20 cellular contexts compared by ENCODE assay signal in genomic region chrX:53184836-53185235, GRCh38. TPM values are rescaled to one million over a fixed set of nuclear protein-coding genes. Genes with fewer than 3 reads are reported as not detected.
DNase-seq lines count a peak whose midpoint lies in the region; FAIRE-seq and TF ChIP-seq lines count a peak whose summit lies in the region.
"Had no signal": no experiment of that assay in that cellular context is flagged by ENCODE, and none has a peak within 500 bp of the region (broad histone marks: within the 10 kb centered on the region; RNA-seq: fewer than 3 reads in every experiment).

No MANE protein-coding gene starts in this region.

- no peak overlapping the region for H3K27ac Mint-ChIP-seq in activated naive CD4-positive, alpha-beta T cell treated with anti-CD3 and anti-CD28 coated beads, Interleukin-2, amount 10 ng/mL, durations not matched to agents 7 days and 5 days
- H3K27ac Mint-ChIP-seq: activated naive CD8-positive, alpha-beta T cell treated with anti-CD3 and anti-CD28 coated beads, Interleukin-2, amount 50 U/mL, for 24 hours had no signal

- H3K9me3 Mint-ChIP-seq in activated naive CD4-positive, alpha-beta T cell treated with anti-CD3 and anti-CD28 coated beads, Interleukin-2, amount 10 ng/mL, durations not matched to agents 7 days and 5 days: no peaks in the 10 kb centered on the region
- H3K9me3 Mint-ChIP-seq: activated naive CD8-positive, alpha-beta T cell treated with anti-CD3 and anti-CD28 coated beads, Interleukin-2, amount 50 U/mL, for 24 hours; activated T-cell treated with anti-CD3 and anti-CD28 coated beads, Interleukin-2, amount 50 U/mL, for 4 hours had no signal

- no peaks in the 10 kb centered on the region for H3K36me3 ChIP-seq in fibroblast of lung (ENCODE audit: control insufficient read depth, insufficient read depth, low read length)

- no peaks in the 10 kb centered on the region for H4K20me1 ChIP-seq in fibroblast of lung (ENCODE audit: control insufficient read depth, extremely low read depth, insufficient read depth, low read length)

- no peaks in the 10 kb centered on the region for H3K36me3 Mint-ChIP-seq in activated naive CD4-positive, alpha-beta T cell treated with anti-CD3 and anti-CD28 coated beads, Interleukin-2, amount 10 ng/mL, durations not matched to agents 7 days and 5 days

- DNase-seq in EH (ENCODE audit: low read depth) (peak; percentile 76), RPMI7951 (ENCODE audit: low read depth) (peak; percentile 31), fibroblast of lung (ENCODE audit: low read depth in 2 of 2) (peak; percentile 2 to 76), renal cortical epithelial cell (ENCODE audit: low read depth) (peak; percentile 82), D721Med (ENCODE audit: insufficient read length, low spot score) (no peak), iPS-NIHi11 (ENCODE audit: low spot score) (no peak), NCI-H510A treated with DMSO at 0.1 percent for 48 hours (lab: John Stamatoyannopoulos, UW) (no peak)
- no peak for DNase-seq in activated naive CD4-positive, alpha-beta T cell treated with anti-CD3 and anti-CD28 coated beads, Interleukin-2, amount 10 ng/mL, durations not matched to agents 7 days and 5 days
- DNase-seq: activated CD4-positive, alpha-beta T cell treated with anti-CD3 and anti-CD28 coated beads, Interleukin-2, amount 50 U/mL, for 4 hours; activated naive CD8-positive, alpha-beta T cell treated with anti-CD3 and anti-CD28 coated beads, Interleukin-2, amount 50 U/mL, for 24 hours; activated T-cell treated with anti-CD3 and anti-CD28 coated beads, Interleukin-2, amount 50 U/mL, for 4 hours; DND-41; NCI-H2029 treated with DMSO at 0.1 percent for 48 hours; NCI-H69; OCI-M1; stimulated activated CD4-positive, alpha-beta T cell treated with anti-CD3 and anti-CD28 coated beads, Interleukin-12 subunit alpha, Interleukin-12 subunit beta, amount 100 ng/mL, for 4 hours; stimulated activated naive CD8-positive, alpha-beta T cell treated with anti-CD3 and anti-CD28 coated beads, Interleukin-15, Interleukin-2, amounts not matched to agents 100 U/mL and 50 U/mL, for 24 hours had no signal

- H3K27ac ChIP-seq in fibroblast of lung (ENCODE audit: insufficient read depth, low read length): no peak overlapping the region
- H3K27ac ChIP-seq: BLaER1 treated with 17β-estradiol and CSF1 and Interleukin-3, amounts not matched to agents 10 nM and 100 nM; parathyroid adenoma had no signal

- no peak overlapping the region for H3K4me3 ChIP-seq in fibroblast of lung (replicated peaks in 1 of 4; ENCODE audit: control extremely low read depth in 1 of 4, insufficient read depth in 1 of 4, low read depth in 3 of 4, low read length in 4 of 4)
- H3K4me3 ChIP-seq: BLaER1 treated with 17β-estradiol and CSF1 and Interleukin-3, amounts not matched to agents 10 nM and 100 nM had no signal

- no peaks in the 10 kb centered on the region for H3K79me2 ChIP-seq in fibroblast of lung (ENCODE audit: control insufficient read depth, insufficient read depth, low read length)
- H3K79me2 ChIP-seq: parathyroid adenoma had no signal

- H3K4me1 Mint-ChIP-seq in activated naive CD4-positive, alpha-beta T cell treated with anti-CD3 and anti-CD28 coated beads, Interleukin-2, amount 10 ng/mL, durations not matched to agents 7 days and 5 days: no peaks in the 10 kb centered on the region

- TF ChIP-seq CTCF in fibroblast of lung (conservative IDR thresholded peaks at IDR 0.05 in 1 of 2, IDR thresholded peaks at IDR 0.05 in 1 of 2; ENCODE audit: low read depth in 1 of 2, low read length in 2 of 2): no peak
- no peak for TF ChIP-seq CTCF in D721Med (IDR thresholded peaks at IDR 0.05; ENCODE audit: insufficient read depth, missing control alignments)

- no peak overlapping the region for H2AFZ ChIP-seq in fibroblast of lung (ENCODE audit: low read length)
- H2AFZ ChIP-seq: parathyroid adenoma had no signal

- no peaks in the 10 kb centered on the region for H3K27me3 Mint-ChIP-seq in activated naive CD4-positive, alpha-beta T cell treated with anti-CD3 and anti-CD28 coated beads, Interleukin-2, amount 10 ng/mL, durations not matched to agents 7 days and 5 days
- H3K27me3 Mint-ChIP-seq: activated naive CD8-positive, alpha-beta T cell treated with anti-CD3 and anti-CD28 coated beads, Interleukin-2, amount 50 U/mL, for 24 hours had no signal

- H3K27me3 ChIP-seq in fibroblast of lung (ENCODE audit: control insufficient read depth, insufficient read depth, low read length): no peaks in the 10 kb centered on the region
- H3K27me3 ChIP-seq: BLaER1 treated with 17β-estradiol and CSF1 and Interleukin-3, amounts not matched to agents 10 nM and 100 nM had no signal

- H3K9ac ChIP-seq in fibroblast of lung (ENCODE audit: insufficient read depth, low read length): no peak overlapping the region
- H3K9ac ChIP-seq: BLaER1 treated with 17β-estradiol and CSF1 and Interleukin-3, amounts not matched to agents 10 nM and 100 nM; parathyroid adenoma had no signal

- FAIRE-seq in D721Med (lab: Jason Lieb, UNC): no peak
- FAIRE-seq: endothelial cell of umbilical vein had no signal

- H3K9me3 ChIP-seq in fibroblast of lung (ENCODE audit: control insufficient read depth, insufficient read depth, low read depth, low read length): no peaks in the 10 kb centered on the region

- no peak overlapping the region for H3K4me2 ChIP-seq in fibroblast of lung (ENCODE audit: extremely low read depth, insufficient read depth, low read length)
- H3K4me2 ChIP-seq: BLaER1 treated with 17β-estradiol and CSF1 and Interleukin-3, amounts not matched to agents 10 nM and 100 nM had no signal

- H3K4me3 Mint-ChIP-seq in activated naive CD4-positive, alpha-beta T cell treated with anti-CD3 and anti-CD28 coated beads, Interleukin-2, amount 10 ng/mL, durations not matched to agents 7 days and 5 days: no peak overlapping the region
- H3K4me3 Mint-ChIP-seq: activated naive CD8-positive, alpha-beta T cell treated with anti-CD3 and anti-CD28 coated beads, Interleukin-2, amount 50 U/mL, for 24 hours; activated T-cell treated with anti-CD3 and anti-CD28 coated beads, Interleukin-2, amount 50 U/mL, for 4 hours had no signal

- CTCF ChIA-PET in activated naive CD4-positive, alpha-beta T cell treated with anti-CD3 and anti-CD28 coated beads, Interleukin-2, amount 10 ng/mL, durations not matched to agents 7 days and 5 days (lab: Charles Lee): no interaction called here

- H3K4me1 ChIP-seq in fibroblast of lung (ENCODE audit: control insufficient read depth, extremely low read depth, insufficient read depth, low read length): no peaks in the 10 kb centered on the region
- H3K4me1 ChIP-seq: BLaER1 treated with 17β-estradiol and CSF1 and Interleukin-3, amounts not matched to agents 10 nM and 100 nM; parathyroid adenoma had no signal

RNA-seq across cellular contexts. Expression of gene KDM5C, which starts 40.2 kb away (rescaled TPM):
- 67.0 and 120 TPM in 2 replicates for total RNA-seq in RPMI7951 (2014; rRNA removed; shearing (Covaris generic))
- 65.5 and 83.6 TPM in 2 replicates for total RNA-seq in fibroblast of lung
- 30.5 and 49.2 TPM in 2 replicates for polyA plus RNA-seq in fibroblast of lung
- polyA plus RNA-seq in fibroblast of lung (2012): 28.8 and 45.3 TPM in 2 replicates
- 120 and 184 TPM in 2 replicates for polyA minus RNA-seq in fibroblast of lung (ENCODE audit: low replicate concordance)
- total RNA-seq in renal cortical epithelial cell: 51.6 and 126 TPM in 2 replicates

Comparison
In these comparisons a context has a peak if more than half of its experiments do, and no peak if none do; other contexts are left out.
1. DNase-seq: peak in EH (single experiment), RPMI7951 (single experiment), fibroblast of lung (2 of 2) and renal cortical epithelial cell (single experiment); none in D721Med (single experiment), iPS-NIHi11 (single experiment), NCI-H510A treated with DMSO at 0.1 percent for 48 hours (single experiment) and activated naive CD4-positive, alpha-beta T cell treated with anti-CD3 and anti-CD28 coated beads, Interleukin-2, amount 10 ng/mL, durations not matched to agents 7 days and 5 days (single experiment).